Comparison of ENCODE assay signal across 13 cellular contexts in the genomic region with DNA sequence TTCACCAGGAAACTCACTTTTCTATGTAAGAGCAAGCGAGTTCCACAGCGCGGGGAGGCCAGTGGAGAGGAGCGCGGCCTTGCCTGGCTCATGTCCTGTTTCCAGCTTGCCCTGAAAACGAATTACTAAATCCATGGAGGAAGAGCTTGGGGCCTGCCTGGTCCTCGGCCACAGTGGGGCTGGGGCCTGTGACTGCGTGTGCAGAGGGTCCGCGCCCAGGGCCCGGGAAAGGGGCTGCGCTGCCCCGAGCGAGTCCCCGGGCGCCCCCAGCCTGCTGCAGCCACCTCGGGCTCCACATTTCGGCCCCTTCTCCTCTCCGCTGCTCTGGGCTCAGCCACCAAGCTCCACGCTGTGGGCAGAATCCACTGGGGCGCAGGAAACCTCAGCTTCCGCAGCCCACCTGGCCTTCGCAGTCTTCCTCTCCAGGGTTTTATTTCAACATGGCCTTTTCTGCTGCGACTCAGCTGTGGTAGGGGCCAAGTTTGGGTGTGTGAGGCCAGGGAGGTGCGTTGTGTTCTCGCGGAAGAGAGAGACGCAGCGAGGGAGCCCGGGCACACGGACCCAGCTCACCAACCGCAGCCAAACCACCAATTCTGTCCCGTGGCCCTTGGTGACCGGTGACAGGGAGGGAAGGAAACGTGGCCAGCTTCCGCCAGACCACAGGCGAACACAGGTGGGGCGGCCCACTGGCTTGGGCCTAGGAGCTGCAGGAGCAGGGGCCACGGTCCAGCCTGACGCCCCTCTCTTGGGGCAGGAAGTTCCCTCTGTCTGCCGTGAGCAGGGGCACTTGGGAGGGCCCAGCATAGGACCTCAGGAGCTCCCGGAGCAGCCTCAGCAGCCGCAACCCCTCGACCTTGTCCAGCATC.
A peak's percentile ranks its signal among the peaks of the same experiment; 100 is the strongest.
DNase-seq lines count a peak whose midpoint lies in the region; ATAC-seq and TF ChIP-seq lines count a peak whose summit lies in the region.
"Had no signal": no experiment of that assay in that cellular context is flagged by ENCODE, and none has a peak within 500 bp of the region (broad histone marks: within the 10 kb centered on the region; RNA-seq: fewer than 3 reads in every experiment).

No MANE protein-coding gene starts in this region.

- no peaks in the 10 kb centered on the region for H3K9me3 ChIP-seq in breast epithelium
- no peaks in the 10 kb centered on the region for H3K9me3 ChIP-seq in mammary epithelial cell (replicated peaks; ENCODE audit: insufficient read depth, low read length)
- H3K9me3 ChIP-seq in upper lobe of left lung, result no peaks in the 10 kb centered on the region
- no peaks in the 10 kb centered on the region for H3K9me3 ChIP-seq in esophagus squamous epithelium
- H3K9me3 ChIP-seq: prostate gland, thyroid gland had no signal

- H3K9me3 Mint-ChIP-seq in activated naive CD8-positive, alpha-beta T cell (ENCODE audit: low read depth), result no peaks in the 10 kb centered on the region
- no peaks in the 10 kb centered on the region for H3K9me3 Mint-ChIP-seq in naive thymus-derived CD8-positive, alpha-beta T cell

- H3K36me3 Mint-ChIP-seq in activated naive CD8-positive, alpha-beta T cell, result no peaks in the 10 kb centered on the region
- no peaks in the 10 kb centered on the region for H3K36me3 Mint-ChIP-seq in naive thymus-derived CD8-positive, alpha-beta T cell

- no peak overlapping the region for H3K4me2 ChIP-seq in mammary epithelial cell (ENCODE audit: insufficient read depth, low read depth, low read length)

- no peak for TF ChIP-seq POLR2A in breast epithelium (IDR thresholded peaks at IDR 0.05)
- TF ChIP-seq POLR2A in upper lobe of left lung (IDR thresholded peaks at IDR 0.05), result no peak
- no peak for TF ChIP-seq POLR2A in esophagus squamous epithelium (IDR thresholded peaks at IDR 0.05)

- peak overlapping the region; percentile 43 to 75 (median 45) for H3K4me3 ChIP-seq in breast epithelium
- H3K4me3 ChIP-seq in mammary epithelial cell (replicated peaks in 1 of 3; ENCODE audit: insufficient read depth in 1 of 3, low read depth in 2 of 3, low read length in 3 of 3), result no peak overlapping the region
- peak overlapping the region in 1 of 4 donors; percentile 42 for H3K4me3 ChIP-seq in upper lobe of left lung
- H3K4me3 ChIP-seq in esophagus squamous epithelium, result peak overlapping the region in 2 of 4 donors; percentile 50 to 61

- no peaks in the 10 kb centered on the region for H4K20me1 ChIP-seq in mammary epithelial cell (ENCODE audit: insufficient read depth, low read length)

- no peak overlapping the region for H2AFZ ChIP-seq in mammary epithelial cell (ENCODE audit: low read depth, low read length)

- no TSS peak for BruUV-seq in mammary epithelial cell (replicated peaks; lab: Mats Ljungman, UMichigan)

- ATAC-seq in naive thymus-derived CD8-positive, alpha-beta T cell, result no peak
- no peak for ATAC-seq in upper lobe of left lung (ENCODE audit: low FRiP score in 2 of 2)

- intact Hi-C loops in breast epithelium (cut with DNase I; ENCODE audit: low total_unique reads) (no loop called here), mammary epithelial cell (cut with micrococcal nuclease) (no loop called here), esophagus squamous epithelium (cut with DNase I) (no loop called here)

- no peak for TF ChIP-seq EP300 in upper lobe of left lung (IDR thresholded peaks at IDR 0.05)

- H3K4me3 Mint-ChIP-seq in activated naive CD8-positive, alpha-beta T cell, result peak overlapping the region; percentile 72
- peak overlapping the region; percentile 63 to 87 (median 72) for H3K4me3 Mint-ChIP-seq in naive thymus-derived CD8-positive, alpha-beta T cell

- no peaks in the 10 kb centered on the region for H3K36me3 ChIP-seq in breast epithelium
- H3K36me3 ChIP-seq in mammary epithelial cell (ENCODE audit: insufficient read depth, low read length), result no peaks in the 10 kb centered on the region
- no peaks in the 10 kb centered on the region for H3K36me3 ChIP-seq in upper lobe of left lung
- H3K36me3 ChIP-seq in esophagus squamous epithelium, result no peaks in the 10 kb centered on the region
- H3K36me3 ChIP-seq: prostate gland, thyroid gland had no signal

- in situ Hi-C loops in mammary epithelial cell (cut with MboI; ENCODE audit: low sequenced_read_pairs in 2 of 2), result no loop called here

- H3K27me3 Mint-ChIP-seq in activated naive CD8-positive, alpha-beta T cell, result no peaks in the 10 kb centered on the region
- H3K27me3 Mint-ChIP-seq in naive thymus-derived CD8-positive, alpha-beta T cell, result peaks cover 0 to 6% (median 0%) of the 10 kb centered on the region in 5 donors

- no peaks in the 10 kb centered on the region for H3K79me2 ChIP-seq in mammary epithelial cell (ENCODE audit: insufficient read depth, low read length)

- H3K27ac ChIP-seq in breast epithelium, result peak overlapping the region in 1 of 2 donors; percentile 80
- H3K27ac ChIP-seq in mammary epithelial cell (ENCODE audit: insufficient read depth, low read depth, low read length), result no peak overlapping the region
- H3K27ac ChIP-seq in upper lobe of left lung, result no peak overlapping the region
- no peak overlapping the region for H3K27ac ChIP-seq in esophagus squamous epithelium
- H3K27ac ChIP-seq: thyroid gland had no signal

- peak in 1 of 2 donors; percentile 9 for DNase-seq in breast epithelium (ENCODE audit: low spot score in 2 of 2)
- no peak for DNase-seq in mammary epithelial cell
- DNase-seq in naive thymus-derived CD8-positive, alpha-beta T cell, result peak in 1 of 10 donors; percentile 13
- peak; percentile 16 to 61 for DNase-seq in upper lobe of left lung
- no peak for DNase-seq in RKO (ENCODE audit: low spot score)
- DNase-seq in putamen (ENCODE audit: low spot score), result no peak
- no peak for DNase-seq in esophagus squamous epithelium (lab: John Stamatoyannopoulos, UW)
- DNase-seq: cortex of kidney, foreskin melanocyte, NCI-H2171, thyroid gland had no signal

- dilution Hi-C loops in mammary epithelial cell (cut with HindIII; ENCODE audit: low sequenced_read_pairs), result loop anchor here (10.0 kb wide), 1 partner anchor 128 kb away; no protein-coding TSS in a partner anchor

- WGBS in mammary epithelial cell (ENCODE audit: low coverage, missing lambda C conversion rate), result 95% methylated on average over 37 of the region's 44 CpGs
- 91 to 93% methylated on average over 36 to 44 of the region's 44 CpGs for WGBS in upper lobe of left lung, 2 donors
- WGBS in esophagus squamous epithelium, 2 donors, result 79 to 87% methylated on average over 19 to 23 of the region's 44 CpGs

- H3K4me1 Mint-ChIP-seq in activated naive CD8-positive, alpha-beta T cell (ENCODE audit: low read depth), result peaks cover 23% of the 10 kb centered on the region
- peaks cover 12 to 35% (median 26%) of the 10 kb centered on the region in 4 donors for H3K4me1 Mint-ChIP-seq in naive thymus-derived CD8-positive, alpha-beta T cell

- no peak overlapping the region for H3K9ac ChIP-seq in mammary epithelial cell (ENCODE audit: insufficient read depth, low read length)

- POLR2A ChIA-PET in naive thymus-derived CD8-positive, alpha-beta T cell (lab: Charles Lee), result no interaction called here

- TF ChIP-seq CTCF in breast epithelium (IDR thresholded peaks at IDR 0.05), result no peak
- TF ChIP-seq CTCF in mammary epithelial cell (conservative IDR thresholded peaks at IDR 0.05 in 1 of 2, IDR thresholded peaks at IDR 0.05 in 1 of 2; ENCODE audit: extremely low read depth in 1 of 2, insufficient read depth in 1 of 2, low read depth in 1 of 2, low read length in 2 of 2), result no peak
- TF ChIP-seq CTCF in upper lobe of left lung (IDR thresholded peaks at IDR 0.05), result no peak
- no peak for TF ChIP-seq CTCF in esophagus squamous epithelium (IDR thresholded peaks at IDR 0.05)

- H3K27ac Mint-ChIP-seq in activated naive CD8-positive, alpha-beta T cell, result peak overlapping the region; percentile 34
- H3K27ac Mint-ChIP-seq in naive thymus-derived CD8-positive, alpha-beta T cell, result peak overlapping the region in 7 of 10 donors; percentile 49 to 91 (median 81)

- CTCF ChIA-PET in mammary epithelial cell (lab: Charles Lee; ENCODE audit: low non-redundant PET), result no interaction called here

- peaks cover 0 to 18% of the 10 kb centered on the region in 2 donors for H3K27me3 ChIP-seq in breast epithelium
- H3K27me3 ChIP-seq in mammary epithelial cell (ENCODE audit: insufficient read depth, low read length), result no peaks in the 10 kb centered on the region
- peaks cover 0 to 9% (median 3%) of the 10 kb centered on the region in 4 donors for H3K27me3 ChIP-seq in upper lobe of left lung
- H3K27me3 ChIP-seq in esophagus squamous epithelium, result peaks cover 0 to 34% (median 0%) of the 10 kb centered on the region in 4 donors
- H3K27me3 ChIP-seq: thyroid gland had no signal

- no peaks in the 10 kb centered on the region for H3K4me1 ChIP-seq in breast epithelium
- no peaks in the 10 kb centered on the region for H3K4me1 ChIP-seq in mammary epithelial cell (ENCODE audit: insufficient read depth, low read length)
- H3K4me1 ChIP-seq in upper lobe of left lung, result peaks cover 6 to 21% (median 13%) of the 10 kb centered on the region in 4 donors
- peaks cover 6 to 39% (median 24%) of the 10 kb centered on the region in 3 donors for H3K4me1 ChIP-seq in esophagus squamous epithelium
- H3K4me1 ChIP-seq: prostate gland had no signal

Comparison
In these comparisons a context has a peak if more than half of its experiments do, and no peak if none do; other contexts are left out.
1. H3K4me3 ChIP-seq: peak in breast epithelium (3 of 3); none in mammary epithelial cell (0 of 3).
2. DNase-seq: peak in upper lobe of left lung (2 of 2); none in mammary epithelial cell (single experiment), RKO (single experiment), putamen (single experiment) and esophagus squamous epithelium (single experiment).